Comparison of ENCODE assay signal across 23 cellular contexts in the genomic region with DNA sequence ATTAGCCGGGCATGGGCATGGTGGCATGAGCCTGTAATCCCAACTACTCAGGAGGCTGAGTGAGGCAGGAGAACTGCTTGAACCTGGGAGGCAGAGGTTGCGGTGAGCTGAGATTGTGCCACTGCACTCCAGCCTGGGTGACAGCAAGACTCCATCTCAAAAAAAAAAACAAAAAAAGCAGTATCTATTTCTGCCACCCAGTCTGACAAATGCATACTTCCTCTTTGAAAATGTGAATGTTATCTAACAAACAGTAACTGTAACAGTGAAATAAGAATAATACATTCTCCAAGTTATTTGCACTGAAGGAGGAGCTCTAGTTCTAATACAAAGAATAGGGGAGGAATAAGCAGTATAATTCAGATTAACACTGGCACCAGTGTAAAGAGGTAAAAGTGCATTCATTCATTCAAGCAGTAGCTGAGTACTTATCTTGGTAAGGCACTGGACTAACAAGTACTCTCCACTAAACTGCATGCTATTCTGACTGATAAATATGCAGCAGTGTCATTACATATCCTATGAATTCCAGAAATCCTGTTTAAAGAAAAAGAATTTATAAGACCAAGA. TPM values are rescaled to one million over a fixed set of nuclear protein-coding genes. Genes with fewer than 3 reads are reported as not detected.
DNase-seq lines count a peak whose midpoint lies in the region; ATAC-seq and TF ChIP-seq lines count a peak whose summit lies in the region.
"Had no signal": no experiment of that assay in that cellular context is flagged by ENCODE, and none has a peak within 500 bp of the region (broad histone marks: within the 10 kb centered on the region; RNA-seq: fewer than 3 reads in every experiment).

No MANE protein-coding gene starts in this region.

- H3K36me3 Mint-ChIP-seq in activated CD4-positive, alpha-beta T cell treated with anti-CD3 and anti-CD28 coated beads, Interleukin-2, amount 10 ng/mL, durations not matched to agents 7 days and 5 days (ENCODE audit: low read depth), result peaks cover 9% of the 10 kb centered on the region
- peaks cover 7% of the 10 kb centered on the region for H3K36me3 Mint-ChIP-seq in activated CD4-positive, alpha-beta T cell treated with anti-CD3 and anti-CD28 coated beads for 36 hours (ENCODE audit: low read depth)
- H3K36me3 Mint-ChIP-seq in T-cell, result peaks cover 9% of the 10 kb centered on the region

- peaks cover 14 to 19% of the 10 kb centered on the region in 2 experiments for H3K4me1 ChIP-seq in neutrophil (ENCODE audit: control insufficient read depth in 1 of 2, insufficient read depth in 1 of 2, low read depth in 1 of 2, low read length in 1 of 2)

- peak overlapping the region; percentile 31 for H3K27ac Mint-ChIP-seq in activated CD4-positive, alpha-beta T cell treated with anti-CD3 and anti-CD28 coated beads, Interleukin-2, amount 10 ng/mL, durations not matched to agents 7 days and 5 days
- H3K27ac Mint-ChIP-seq in activated CD4-positive, alpha-beta T cell treated with anti-CD3 and anti-CD28 coated beads for 36 hours, result no peak overlapping the region
- H3K27ac Mint-ChIP-seq in T-cell, result peak overlapping the region; percentile 5 to 65
- H3K27ac Mint-ChIP-seq: CD4-positive, alpha-beta T cell; stimulated activated naive CD8-positive, alpha-beta T cell treated with anti-CD3 and anti-CD28 coated beads, Interleukin-15, Interleukin-2, amounts not matched to agents 100 ng/mL and 50 ng/mL, for 24 hours had no signal

- no peak overlapping the region for H3K4me3 ChIP-seq in neutrophil (ENCODE audit: low read depth in 1 of 2, low read length in 1 of 2)
- H3K4me3 ChIP-seq: dorsolateral prefrontal cortex had no signal

- CTCF ChIA-PET in activated CD4-positive, alpha-beta T cell treated with anti-CD3 and anti-CD28 coated beads, Interleukin-2, amount 10 ng/mL, durations not matched to agents 7 days and 5 days (lab: Charles Lee), result no interaction called here
- CTCF ChIA-PET in activated CD4-positive, alpha-beta T cell treated with anti-CD3 and anti-CD28 coated beads for 36 hours (lab: Charles Lee), result no interaction called here
- CTCF ChIA-PET in T-cell (lab: Charles Lee), result interaction anchor here in 1 of 2 donors (0.8 kb wide), 1 partner anchor 13 kb away, joined by 3 read pairs; a partner anchor contains a TSS

- TF ChIP-seq CTCF in neutrophil (IDR thresholded peaks at IDR 0.05), result no peak

- H3K4me1 Mint-ChIP-seq in activated CD4-positive, alpha-beta T cell treated with anti-CD3 and anti-CD28 coated beads, Interleukin-2, amount 10 ng/mL, durations not matched to agents 7 days and 5 days, result peaks cover 25% of the 10 kb centered on the region
- H3K4me1 Mint-ChIP-seq in activated CD4-positive, alpha-beta T cell treated with anti-CD3 and anti-CD28 coated beads for 36 hours, result peaks cover 28% of the 10 kb centered on the region
- H3K4me1 Mint-ChIP-seq in T-cell, result peaks cover 46 to 50% (median 48%) of the 10 kb centered on the region in 3 donors

- no peak for DNase-seq in activated CD4-positive, alpha-beta T cell treated with anti-CD3 and anti-CD28 coated beads, Interleukin-2, amount 10 ng/mL, durations not matched to agents 7 days and 5 days
- no peak for DNase-seq in activated CD4-positive, alpha-beta T cell treated with anti-CD3 and anti-CD28 coated beads for 36 hours
- no peak for DNase-seq in T-cell
- DNase-seq in DMS79 (lab: John Stamatoyannopoulos, UW), result no peak
- no peak for DNase-seq in Right ventricle myocardium superior
- DNase-seq: activated CD4-positive, alpha-beta T cell treated with anti-CD3 and anti-CD28 coated beads for 4 hours; activated T-cell treated with anti-CD3 and anti-CD28 coated beads, Interleukin-2, amount 50 U/mL, for 4 hours; CD4-positive, alpha-beta T cell; DND-41; dorsolateral prefrontal cortex; glutamatergic neuron; H7; NCI-H2029 treated with DMSO at 0.1 percent for 48 hours; NCI-H526 treated with DMSO at 0.1 percent for 48 hours; RPMI8226 had no signal

- H3K27me3 ChIP-seq in neutrophil, result no peaks in the 10 kb centered on the region
- H3K27me3 ChIP-seq: dorsolateral prefrontal cortex had no signal

- H3K36me3 ChIP-seq in KOPT-K1 (ENCODE audit: insufficient read depth, low read length) (peaks cover 6% of the 10 kb centered on the region), neutrophil (no peaks in the 10 kb centered on the region)

- no peaks in the 10 kb centered on the region for H3K27me3 Mint-ChIP-seq in activated CD4-positive, alpha-beta T cell treated with anti-CD3 and anti-CD28 coated beads, Interleukin-2, amount 10 ng/mL, durations not matched to agents 7 days and 5 days
- no peaks in the 10 kb centered on the region for H3K27me3 Mint-ChIP-seq in activated CD4-positive, alpha-beta T cell treated with anti-CD3 and anti-CD28 coated beads for 36 hours
- H3K27me3 Mint-ChIP-seq in T-cell, result no peaks in the 10 kb centered on the region
- H3K27me3 Mint-ChIP-seq: CD4-positive, alpha-beta T cell; stimulated activated naive CD8-positive, alpha-beta T cell treated with anti-CD3 and anti-CD28 coated beads, Interleukin-15, Interleukin-2, amounts not matched to agents 100 ng/mL and 50 ng/mL, for 24 hours had no signal

- H3K9me3 Mint-ChIP-seq in activated CD4-positive, alpha-beta T cell treated with anti-CD3 and anti-CD28 coated beads, Interleukin-2, amount 10 ng/mL, durations not matched to agents 7 days and 5 days, result peaks cover 4% of the 10 kb centered on the region
- H3K9me3 Mint-ChIP-seq in activated CD4-positive, alpha-beta T cell treated with anti-CD3 and anti-CD28 coated beads for 36 hours (ENCODE audit: low read depth), result peaks cover 3% of the 10 kb centered on the region
- H3K9me3 Mint-ChIP-seq in T-cell, result no peaks in the 10 kb centered on the region
- H3K9me3 Mint-ChIP-seq: activated T-cell treated with anti-CD3 and anti-CD28 coated beads, Interleukin-2, amount 50 U/mL, for 4 hours; stimulated activated naive CD8-positive, alpha-beta T cell treated with anti-CD3 and anti-CD28 coated beads, Interleukin-15, Interleukin-2, amounts not matched to agents 100 ng/mL and 50 ng/mL, for 24 hours had no signal

- peak overlapping the region; percentile 36 for H3K27ac ChIP-seq in KOPT-K1 (ENCODE audit: low read depth, low read length, poor library complexity, severe bottlenecking)
- peak overlapping the region; percentile 30 for H3K27ac ChIP-seq in neutrophil
- H3K27ac ChIP-seq: dorsolateral prefrontal cortex had no signal

- ATAC-seq in activated CD4-positive, alpha-beta T cell treated with anti-CD3 and anti-CD28 coated beads for 36 hours, result no peak
- ATAC-seq in T-cell (replicated peaks in 1 of 4), result peak in 1 of 4 experiments; percentile 20
- no peak for ATAC-seq in GM21360 (IDR thresholded peaks at IDR 0.05; ENCODE audit: unreplicated experiment)
- ATAC-seq in Right ventricle myocardium superior (ENCODE audit: poor library complexity), result no peak
- ATAC-seq: activated T-cell treated with anti-CD3 and anti-CD28 coated beads, Interleukin-2, amount 50 U/mL, for 4 hours; esophagus mucosa had no signal

- no peak overlapping the region for H3K4me3 Mint-ChIP-seq in activated CD4-positive, alpha-beta T cell treated with anti-CD3 and anti-CD28 coated beads, Interleukin-2, amount 10 ng/mL, durations not matched to agents 7 days and 5 days
- H3K4me3 Mint-ChIP-seq in activated CD4-positive, alpha-beta T cell treated with anti-CD3 and anti-CD28 coated beads for 36 hours, result no peak overlapping the region
- H3K4me3 Mint-ChIP-seq in T-cell, result no peak overlapping the region
- H3K4me3 Mint-ChIP-seq: activated T-cell treated with anti-CD3 and anti-CD28 coated beads, Interleukin-2, amount 50 U/mL, for 4 hours; CD4-positive, alpha-beta T cell; stimulated activated naive CD8-positive, alpha-beta T cell treated with anti-CD3 and anti-CD28 coated beads, Interleukin-15, Interleukin-2, amounts not matched to agents 100 ng/mL and 50 ng/mL, for 24 hours had no signal

- intact Hi-C loops in activated CD4-positive, alpha-beta T cell treated with anti-CD3 and anti-CD28 coated beads for 36 hours (cut with DNase I, micrococcal nuclease), result no loop called here
- intact Hi-C loops in Right ventricle myocardium superior (cut with DNase I), result no loop called here

- POLR2A ChIA-PET in activated CD4-positive, alpha-beta T cell treated with anti-CD3 and anti-CD28 coated beads, Interleukin-2, amount 10 ng/mL, durations not matched to agents 7 days and 5 days (lab: Charles Lee), result no interaction called here
- POLR2A ChIA-PET in activated CD4-positive, alpha-beta T cell treated with anti-CD3 and anti-CD28 coated beads for 36 hours (lab: Charles Lee), result interaction anchor here (0.7 kb wide), 2 partner anchors 12 to 606 kb away, joined by 6 to 9 read pairs; no protein-coding TSS in a partner anchor
- POLR2A ChIA-PET in T-cell (lab: Charles Lee), result interaction anchor here in 1 of 2 donors (0.5 kb wide), 1 partner anchor 21 kb away, joined by 3 read pairs; no protein-coding TSS in a partner anchor

- H3K9me3 ChIP-seq in KOPT-K1 (ENCODE audit: insufficient read depth, low read length, poor library complexity, severe bottlenecking) (no peaks in the 10 kb centered on the region), neutrophil (no peaks in the 10 kb centered on the region)

RNA-seq across cellular contexts. Expression of a gene that starts 12.9 kb away (rescaled TPM):
- total RNA-seq in activated CD4-positive, alpha-beta T cell treated with anti-CD3 and anti-CD28 coated beads, Interleukin-2, amount 10 ng/mL, durations not matched to agents 7 days and 5 days, result 10 to 100 TPM; 80.4 to 88.0 TPM
- 10 to 100 TPM; 40.1 to 47.2 TPM for total RNA-seq in activated CD4-positive, alpha-beta T cell treated with anti-CD3 and anti-CD28 coated beads for 36 hours
- 100 to 1,000 TPM in 3 of 5 donors, 10 to 100 TPM in 2; 84.4 to 136 (median 117) TPM for total RNA-seq in T-cell
- 32.8 TPM for total RNA-seq in Right ventricle myocardium superior

RNA-seq across cellular contexts. Expression of a gene that starts 19.4 kb away (rescaled TPM):
- total RNA-seq in activated CD4-positive, alpha-beta T cell treated with anti-CD3 and anti-CD28 coated beads, Interleukin-2, amount 10 ng/mL, durations not matched to agents 7 days and 5 days, result not detected
- total RNA-seq in activated CD4-positive, alpha-beta T cell treated with anti-CD3 and anti-CD28 coated beads for 36 hours, result under 1 TPM; 0.61 to 0.73 TPM
- total RNA-seq in T-cell, result not detected
- not detected for total RNA-seq in Right ventricle myocardium superior
- total RNA-seq: H7; HT1080; M059J; T-helper 1 cell treated with Interleukin-12 subunit alpha and Interleukin-12 subunit beta and Interleukin-4 antibody, amounts not matched to agents 30 ng/mL and 1 ng/mL, for 36 hours had no signal
